In genomic region chr11:2781413-2782274, GRCh38 we compare ENCODE assay signal across 12 cellular contexts.
DNase-seq lines count a peak whose midpoint lies in the region; TF ChIP-seq lines count a peak whose summit lies in the region.
"Had no signal": no experiment of that assay in that cellular context is flagged by ENCODE, and none has a peak within 500 bp of the region (broad histone marks: within the 10 kb centered on the region; RNA-seq: fewer than 3 reads in every experiment).

No MANE protein-coding gene starts in this region.

- H3K79me2 ChIP-seq in parathyroid adenoma, result no peaks in the 10 kb centered on the region

- peak overlapping the region; percentile 83 to 91 for H3K27ac ChIP-seq in right atrium auricular region
- peak overlapping the region; percentile 95 for H3K27ac ChIP-seq in parathyroid adenoma
- H3K27ac ChIP-seq: epithelial cell of prostate had no signal

- no TSS peak for BruUV-seq in Caco-2 (replicated peaks; lab: Mats Ljungman, UMichigan)

- TF ChIP-seq CTCF in Caco-2 (IDR thresholded peaks at IDR 0.05; ENCODE audit: insufficient read depth in 1 of 2, low read depth in 1 of 2, low read length in 1 of 2, severe bottlenecking in 1 of 2, unreplicated experiment in 1 of 2) (no peak), right atrium auricular region (IDR thresholded peaks at IDR 0.05) (no peak), parathyroid adenoma (IDR thresholded peaks at IDR 0.05) (no peak)

- H3K9me3 Mint-ChIP-seq in Caco-2 (ENCODE audit: unreplicated experiment), result peaks cover 8% of the 10 kb centered on the region
- H3K9me3 Mint-ChIP-seq: CD8-positive, alpha-beta T cell had no signal

- peaks cover 13% of the 10 kb centered on the region; the same call in 1 of the 2 replicates for H3K9me3 ChIP-seq in Caco-2
- H3K9me3 ChIP-seq in right atrium auricular region, result no peaks in the 10 kb centered on the region
- no peaks in the 10 kb centered on the region for H3K9me3 ChIP-seq in parathyroid adenoma (ENCODE audit: control insufficient read depth, low read length)

- peaks cover 4% of the 10 kb centered on the region for H3K27me3 Mint-ChIP-seq in Caco-2 (ENCODE audit: insufficient read depth, unreplicated experiment)

- H3K4me2 ChIP-seq in parathyroid adenoma (ENCODE audit: low read length), result no peak overlapping the region

- H3K4me3 ChIP-seq in Caco-2 (ENCODE audit: low read depth, low read length), result no peak overlapping the region
- no peak overlapping the region for H3K4me3 ChIP-seq in right atrium auricular region
- no peak overlapping the region for H3K4me3 ChIP-seq in parathyroid adenoma (ENCODE audit: low read depth, low read length)
- H3K4me3 ChIP-seq: GM12878 had no signal

- no peak overlapping the region for H3K9ac ChIP-seq in parathyroid adenoma

- intact Hi-C loops in Caco-2 (cut with micrococcal nuclease; ENCODE audit: unreplicated experiment), result no loop called here

- no peaks in the 10 kb centered on the region for H3K4me1 Mint-ChIP-seq in Caco-2 (ENCODE audit: low read depth, unreplicated experiment)

- peak in 1 of 2 experiments; percentile 31 for DNase-seq in Caco-2
- peak; percentile 7 to 9 for DNase-seq in activated T-cell treated with anti-CD3 and anti-CD28 coated beads, Interleukin-2, amount 50 U/mL, for 48 hours
- DNase-seq in right atrium auricular region (ENCODE audit: low spot score), result peak; percentile 53
- DNase-seq in DMS153 (lab: John Stamatoyannopoulos, UW), result no peak
- DNase-seq in AG20443 (ENCODE audit: low spot score), result no peak
- no peak for DNase-seq in NCI-H345 (lab: John Stamatoyannopoulos, UW)
- DNase-seq in HPDE6-E6E7 (ENCODE audit: extremely low spot score), result no peak
- DNase-seq: stimulated activated naive B cell treated with anti-CD40 and anti-IgM and Interleukin-4, amounts not matched to agents 10 μg/mL and 1 μg/mL and 100 μg/mL, for 72 hours had no signal

- H3K27me3 ChIP-seq in Caco-2 (replicated peaks; ENCODE audit: control insufficient read depth, insufficient read depth, low read length) (no peaks in the 10 kb centered on the region), right atrium auricular region (no peaks in the 10 kb centered on the region), parathyroid adenoma (ENCODE audit: control insufficient read depth, insufficient read depth, low read length) (no peaks in the 10 kb centered on the region)

- peak overlapping the region; percentile 78 for H2AFZ ChIP-seq in parathyroid adenoma

- CTCF ChIA-PET in Caco-2 (lab: Charles Lee), result no interaction called here

- H3K36me3 Mint-ChIP-seq in Caco-2 (ENCODE audit: insufficient read depth, unreplicated experiment), result no peaks in the 10 kb centered on the region

- H3K36me3 ChIP-seq in Caco-2 (ENCODE audit: control insufficient read depth, insufficient read depth, low read length), result no peaks in the 10 kb centered on the region
- H3K36me3 ChIP-seq in right atrium auricular region, result no peaks in the 10 kb centered on the region
- no peaks in the 10 kb centered on the region for H3K36me3 ChIP-seq in parathyroid adenoma (ENCODE audit: control insufficient read depth, insufficient read depth, low read length)

- POLR2A ChIA-PET in Caco-2 (lab: Charles Lee), result no interaction called here

- H3K4me3 Mint-ChIP-seq in Caco-2 (ENCODE audit: unreplicated experiment), result no peak overlapping the region
- H3K4me3 Mint-ChIP-seq: CD8-positive, alpha-beta T cell; stimulated activated naive B cell treated with anti-CD40 and anti-IgM and Interleukin-4, amounts not matched to agents 10 μg/mL and 1 μg/mL and 100 μg/mL, for 72 hours had no signal

- H3K4me1 ChIP-seq in Caco-2 (peaks cover 7% of the 10 kb centered on the region), right atrium auricular region (peaks cover 0 to 50% of the 10 kb centered on the region in 2 donors), parathyroid adenoma (peaks cover 35% of the 10 kb centered on the region)

- peak overlapping the region; percentile 4 for H3K27ac Mint-ChIP-seq in Caco-2 (ENCODE audit: unreplicated experiment)
- H3K27ac Mint-ChIP-seq: CD8-positive, alpha-beta T cell; stimulated activated naive B cell treated with anti-CD40 and anti-IgM and Interleukin-4, amounts not matched to agents 10 μg/mL and 1 μg/mL and 100 μg/mL, for 72 hours had no signal

Comparison
In these comparisons a context has a peak if more than half of its experiments do, and no peak if none do; other contexts are left out.
1. DNase-seq: peak in activated T-cell treated with anti-CD3 and anti-CD28 coated beads, Interleukin-2, amount 50 U/mL, for 48 hours (2 of 2) and right atrium auricular region (single experiment); none in DMS153 (single experiment), AG20443 (single experiment), NCI-H345 (single experiment) and HPDE6-E6E7 (single experiment).